ENCODE assay signal across 9 cellular contexts in genomic region chr9:91273853-91274552, GRCh38.
DNase-seq lines count a peak whose midpoint lies in the region; ATAC-seq and TF ChIP-seq lines count a peak whose summit lies in the region.
"Had no signal": no experiment of that assay in that cellular context is flagged by ENCODE, and none has a peak within 500 bp of the region (broad histone marks: within the 10 kb centered on the region; RNA-seq: fewer than 3 reads in every experiment).

No MANE protein-coding gene starts in this region.

- H2AK5ac ChIP-seq in H9 (ENCODE audit: insufficient read length, low read length), result no peak overlapping the region

- no peak overlapping the region for H2BK120ac ChIP-seq in H9 (ENCODE audit: low read depth, low read length, poor library complexity, severe bottlenecking)

- H3K27me3 Mint-ChIP-seq in naive thymus-derived CD4-positive, alpha-beta T cell, result no peaks in the 10 kb centered on the region
- no peaks in the 10 kb centered on the region for H3K27me3 Mint-ChIP-seq in H9 (ENCODE audit: low read depth)

- H3K9ac ChIP-seq in H9 (ENCODE audit: extremely low read depth, insufficient read length, low read length), result no peak overlapping the region

- no peak overlapping the region for H3K18ac ChIP-seq in H9 (ENCODE audit: insufficient read length, low read depth, low read length)

- POLR2A ChIA-PET in naive thymus-derived CD4-positive, alpha-beta T cell (lab: Charles Lee), result no interaction called here

- ATAC-seq in GM18909 (IDR thresholded peaks at IDR 0.05; ENCODE audit: poor library complexity, unreplicated experiment), result peak; percentile 56
- ATAC-seq in HG03342 (IDR thresholded peaks at IDR 0.05; ENCODE audit: unreplicated experiment), result peak; percentile 82
- peak; percentile 46 for ATAC-seq in naive thymus-derived CD4-positive, alpha-beta T cell

- H3K23ac ChIP-seq in H9 (ENCODE audit: insufficient read length, low read depth, low read length), result no peak overlapping the region

- H2BK15ac ChIP-seq in H9 (ENCODE audit: low read depth, low read length), result no peak overlapping the region

- H3K4me3 ChIP-seq in naive thymus-derived CD4-positive, alpha-beta T cell (ENCODE audit: low read length), result no peak overlapping the region
- H3K4me3 ChIP-seq: gastrocnemius medialis had no signal

- H3K4me1 Mint-ChIP-seq in naive thymus-derived CD4-positive, alpha-beta T cell, result peaks cover 0 to 24% (median 0%) of the 10 kb centered on the region in 7 donors
- H3K4me1 Mint-ChIP-seq in H9, result peaks cover 8 to 18% of the 10 kb centered on the region in 2 experiments

- no peak overlapping the region for H3K27ac Mint-ChIP-seq in naive thymus-derived CD4-positive, alpha-beta T cell
- 0 out of 7 replicates have a peak overlapping the region, but pooled peaks of 1 of the 3 experiments have one; percentile 55 for H3K27ac Mint-ChIP-seq in H9

- H3K14ac ChIP-seq in H9 (ENCODE audit: insufficient read depth, low read length), result no peak overlapping the region

- intact Hi-C loops in naive thymus-derived CD4-positive, alpha-beta T cell (cut with micrococcal nuclease), result no loop called here

- no peaks in the 10 kb centered on the region for H3K79me2 ChIP-seq in H9 (ENCODE audit: insufficient read depth, low read length)

- H3K9me3 ChIP-seq in naive thymus-derived CD4-positive, alpha-beta T cell (ENCODE audit: control insufficient read depth in 2 of 3, low read length in 3 of 3), result no peaks in the 10 kb centered on the region
- H3K9me3 ChIP-seq in H9 (ENCODE audit: control insufficient read depth, low read depth, low read length), result no peaks in the 10 kb centered on the region
- H3K9me3 ChIP-seq: gastrocnemius medialis had no signal

- H3K4me1 ChIP-seq in naive thymus-derived CD4-positive, alpha-beta T cell (ENCODE audit: control insufficient read depth in 2 of 2, insufficient read depth in 2 of 2, low read length in 2 of 2), result no peaks in the 10 kb centered on the region
- H3K4me1 ChIP-seq in H9 (ENCODE audit: insufficient read depth, low read length), result no peaks in the 10 kb centered on the region

- H3K4me2 ChIP-seq in H9 (ENCODE audit: insufficient read depth, insufficient read length, low read length), result no peak overlapping the region

- no peak overlapping the region for H2BK5ac ChIP-seq in H9 (ENCODE audit: insufficient read length, low read length)

- H3K36me3 ChIP-seq in naive thymus-derived CD4-positive, alpha-beta T cell (ENCODE audit: control insufficient read depth in 2 of 3, insufficient read depth in 3 of 3, low read length in 3 of 3), result no peaks in the 10 kb centered on the region
- H3K36me3 ChIP-seq: gastrocnemius medialis had no signal

- H2AFZ ChIP-seq in H9 (ENCODE audit: low read length), result no peak overlapping the region

- H3K56ac ChIP-seq in H9 (ENCODE audit: insufficient read length, low read depth, low read length), result no peak overlapping the region

- H3K4me3 Mint-ChIP-seq in naive thymus-derived CD4-positive, alpha-beta T cell, result no peak overlapping the region
- H3K4me3 Mint-ChIP-seq in H9, result no peak overlapping the region

- no peak for TF ChIP-seq CTCF in H9 (conservative IDR thresholded peaks at IDR 0.05)

- no peak overlapping the region for H4K8ac ChIP-seq in H9 (replicated peaks; ENCODE audit: insufficient read length, low read depth, low read length)

- H3K36me3 Mint-ChIP-seq in naive thymus-derived CD4-positive, alpha-beta T cell, result peaks cover 0 to 25% (median 11%) of the 10 kb centered on the region in 5 donors
- H3K36me3 Mint-ChIP-seq in H9 (ENCODE audit: insufficient read depth in 1 of 3, low read depth in 3 of 3), result no peaks in the 10 kb centered on the region

- H3K4ac ChIP-seq in H9 (ENCODE audit: low read depth, low read length), result no peak overlapping the region

- CTCF ChIA-PET in naive thymus-derived CD4-positive, alpha-beta T cell (lab: Charles Lee), result no interaction called here

- no peak overlapping the region for H3K27ac ChIP-seq in naive thymus-derived CD4-positive, alpha-beta T cell (ENCODE audit: low read depth, low read length)
- H3K27ac ChIP-seq in H9 (ENCODE audit: insufficient read length, low read depth, low read length), result no peak overlapping the region
- H3K27ac ChIP-seq: gastrocnemius medialis had no signal

- H4K91ac ChIP-seq in H9 (ENCODE audit: insufficient read length, low read depth, low read length), result no peak overlapping the region

- no peak overlapping the region for H4K5ac ChIP-seq in H9 (ENCODE audit: insufficient read length, low read depth, low read length)

- no peaks in the 10 kb centered on the region for H3K9me3 Mint-ChIP-seq in naive thymus-derived CD4-positive, alpha-beta T cell
- no peaks in the 10 kb centered on the region for H3K9me3 Mint-ChIP-seq in H9

- H3T11ph ChIP-seq in H9 (ENCODE audit: low read length), result no peak overlapping the region

- no CpG with 5 or more reads among the region's 2 CpGs for WGBS in H9 (ENCODE audit: extremely low coverage, insufficient read length, low lambda C conversion rate)

- no peaks in the 10 kb centered on the region for H3K79me1 ChIP-seq in H9 (ENCODE audit: insufficient read depth, low read depth, low read length, poor library complexity, severe bottlenecking)

- no peak overlapping the region for H2BK20ac ChIP-seq in H9 (ENCODE audit: low read depth, low read length, poor library complexity, severe bottlenecking)

- H2BK12ac ChIP-seq in H9 (ENCODE audit: insufficient read length, low read depth, low read length), result no peak overlapping the region

- no peaks in the 10 kb centered on the region for H4K20me1 ChIP-seq in H9 (ENCODE audit: control insufficient read depth, insufficient read depth, insufficient read length)

- no peaks in the 10 kb centered on the region for H3K23me2 ChIP-seq in H9 (ENCODE audit: insufficient read length, low read depth, low read length, poor library complexity, severe bottlenecking)

- no peaks in the 10 kb centered on the region for H3K27me3 ChIP-seq in naive thymus-derived CD4-positive, alpha-beta T cell (ENCODE audit: control insufficient read depth in 2 of 2, insufficient read depth in 2 of 2, low read length in 2 of 2)
- no peaks in the 10 kb centered on the region for H3K27me3 ChIP-seq in H9 (ENCODE audit: insufficient read depth, low read length)
- H3K27me3 ChIP-seq: gastrocnemius medialis had no signal

- peak; percentile 61 for DNase-seq in amniotic epithelial cell (ENCODE audit: low read depth)
- DNase-seq in naive thymus-derived CD4-positive, alpha-beta T cell, result no peak
- no peak for DNase-seq in cerebellum (ENCODE audit: low spot score)
- no peak for DNase-seq in NCI-H345 (lab: John Stamatoyannopoulos, UW)
- DNase-seq in inferior parietal cortex (ENCODE audit: extremely low spot score), result no peak
- no peak for DNase-seq in H9
- DNase-seq: gastrocnemius medialis had no signal
